8 cellular contexts compared by ENCODE assay signal in genomic region chr2:102240640-102241370, GRCh38. TPM values are rescaled to one million over a fixed set of nuclear protein-coding genes. Genes with fewer than 3 reads are reported as not detected.
DNase-seq lines count a peak whose midpoint lies in the region; ATAC-seq, FAIRE-seq and TF ChIP-seq lines count a peak whose summit lies in the region.

No MANE protein-coding gene starts in this region.

- H3K4me3 ChIP-seq in GM23338 = no peak overlapping the region

- H3K36me3 ChIP-seq in GM23338 (ENCODE audit: insufficient read depth) = no peaks in the 10 kb centered on the region

- FAIRE-seq in frontal cortex (lab: Jason Lieb, UNC) = no peak

- no peaks in the 10 kb centered on the region; the same call in 1 of the 2 replicates for H3K4me1 ChIP-seq in GM23338 (ENCODE audit: insufficient read depth)

- no peaks in the 10 kb centered on the region for H3K79me2 ChIP-seq in GM23338 (replicated peaks; ENCODE audit: insufficient read depth)

- H2AFZ ChIP-seq in GM23338 = peak overlapping the region; percentile 80

- H3K9me3 Mint-ChIP-seq in GM23338 = no peaks in the 10 kb centered on the region

- H3K36me3 Mint-ChIP-seq in GM23338 (ENCODE audit: low read depth) = no peaks in the 10 kb centered on the region

- no peaks in the 10 kb centered on the region for H3F3A ChIP-seq in GM23338 (replicated peaks; ENCODE audit: low read depth)

- ATAC-seq in GM23338 = peak; percentile 98
- ATAC-seq in omental fat pad (ENCODE audit: low FRiP score) = peak; percentile 90

- H3K4me3 Mint-ChIP-seq in GM23338 = no peak overlapping the region

- H3K27me3 ChIP-seq in GM23338 (ENCODE audit: insufficient read depth) = no peaks in the 10 kb centered on the region

- peak; percentile 96 to 98 for TF ChIP-seq CTCF in GM23338 (conservative IDR thresholded peaks at IDR 0.05; ENCODE audit: low read depth in 2 of 2)
- TF ChIP-seq CTCF in omental fat pad (IDR thresholded peaks at IDR 0.05) = peak in 2 of 3 donors; percentile 91 to 92

- no peaks in the 10 kb centered on the region for H4K20me1 ChIP-seq in GM23338 (replicated peaks; ENCODE audit: insufficient read depth)

- H3K27me3 Mint-ChIP-seq in GM23338 (ENCODE audit: insufficient read depth, low read depth, poor library complexity) = peaks cover 10% of the 10 kb centered on the region

- H3K27ac Mint-ChIP-seq in GM23338 = peak overlapping the region; percentile 50; the same call in 1 of the 2 replicates

- peaks cover 6% of the 10 kb centered on the region; the same call in 1 of the 2 replicates for H3K9me2 ChIP-seq in GM23338 (ENCODE audit: insufficient read depth)

- no peak overlapping the region for H3K4me2 ChIP-seq in GM23338

- H3K27ac ChIP-seq in GM23338 (ENCODE audit: low read depth) = no peak overlapping the region

- peaks cover 14% of the 10 kb centered on the region; the same call in 2 of the 3 replicates for H3K4me1 Mint-ChIP-seq in GM23338

- DNase-seq in EL (peak; percentile 90), GM23338 (ENCODE audit: low spot score) (peak; percentile 92), LHCN-M2 (ENCODE audit: low read depth) (peak; percentile 90), SIG-M5 treated with dmso at 0.1 percent for 504 hours (lab: John Stamatoyannopoulos, UW; ENCODE audit: unreplicated experiment) (peak; percentile 97), activated gamma-delta T cell treated with Interleukin-2 at 50 U/mL for 16 hours (peak; percentile 87), frontal cortex (ENCODE audit: low spot score in 2 of 2) (peak; percentile 72 to 86), omental fat pad (ENCODE audit: low spot score) (peak; percentile 83), superior temporal gyrus (ENCODE audit: extremely low spot score) (peak; percentile 93)

TF ChIP-seq in GM23338, 12 proteins besides CTCF, POLR2A, EP300 and RAD21:
- TF ChIP-seq REST (IDR thresholded peaks at IDR 0.05; ENCODE audit: unreplicated experiment) = peak; percentile 30
- TF ChIP-seq ZNF462 (CRISPR knock-in tag; IDR thresholded peaks at IDR 0.05) = no peak
- no peak for TF ChIP-seq STAT1 (IDR thresholded peaks at IDR 0.05; ENCODE audit: unreplicated experiment)
- no peak for TF ChIP-seq POLR2AphosphoS5 (IDR thresholded peaks at IDR 0.05; ENCODE audit: low read depth)

RNA-seq across cellular contexts. Expression of gene IL1RL2, which starts 54.0 kb away (rescaled TPM):
- total RNA-seq in GM23338 (2014; rRNA removed; shearing (Covaris generic)) = not detected in 2 replicates
- polyA plus RNA-seq in GM23338 (2016; fragmentation: Nextera tagmentation; extraction: Ambion mirVana) = not detected in 2 replicates
- total RNA-seq in LHCN-M2 (2014; rRNA removed) (0.57 and 1.2 TPM in 2 replicates), frontal cortex (0.82 TPM), omental fat pad (1 to 10 TPM in 3 of 4 donors, under 1 TPM in 1; 0.31 to 5.3 (median 2.1) TPM)
- polyA plus RNA-seq in LHCN-M2 (2012) = 0.23 TPM
